ENCODE assay signal across 23 cellular contexts in the genomic region with DNA sequence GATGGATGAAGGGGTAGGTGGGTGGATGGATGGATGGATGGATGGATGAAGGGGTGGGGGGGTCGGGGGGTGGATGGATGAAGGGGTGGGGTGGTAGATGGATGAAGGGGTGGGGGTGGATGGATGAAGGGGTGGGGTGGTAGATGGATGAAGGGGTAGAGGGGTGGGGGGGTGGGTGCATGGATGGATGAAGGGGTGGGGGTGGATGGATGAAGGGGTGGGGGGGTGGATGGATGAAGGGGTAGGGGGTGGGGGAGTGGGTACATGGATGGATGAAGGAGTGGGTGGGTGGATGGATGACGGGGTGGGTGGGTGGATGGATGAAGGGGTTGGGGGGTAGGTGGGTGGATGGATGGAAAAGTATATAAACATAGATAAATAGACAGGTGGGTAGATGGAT.
"Had no signal": no experiment of that assay in that cellular context is flagged by ENCODE, and none has a peak within 500 bp of the region (broad histone marks: within the 10 kb centered on the region; RNA-seq: fewer than 3 reads in every experiment).

No MANE protein-coding gene starts in this region.

- ATAC-seq: left ventricle myocardium superior; lower lobe of right lung; natural killer cell; psoas muscle; stimulated activated memory B cell treated with anti-CD40 and anti-IgM and Interleukin-4, amounts not matched to agents 10 μg/mL and 1 μg/mL and 100 μg/mL, for 72 hours; stimulated activated naive CD8-positive, alpha-beta T cell treated with anti-CD3 and anti-CD28 coated beads, Interleukin-15, Interleukin-2, amounts not matched to agents 100 U/mL and 50 U/mL, for 24 hours had no signal

- DNase-seq: dorsolateral prefrontal cortex; effector memory CD4-positive, alpha-beta T cell; erythroblast; esophagus squamous epithelium; foreskin melanocyte; glutamatergic neuron; immature natural killer cell; left ventricle myocardium superior; lower lobe of right lung; natural killer cell; occipital lobe; ovary; posterior cingulate gyrus; psoas muscle; right cardiac atrium; sigmoid colon; stimulated activated CD4-positive, alpha-beta T cell treated with anti-CD3 and anti-CD28 coated beads, Interleukin-2, amount 100 ng/mL, for 24 hours; stimulated activated CD4-positive, alpha-beta T cell treated with anti-CD3 and anti-CD28 coated beads, Interleukin-4, amount 100 ng/mL, for 24 hours; stimulated activated naive CD8-positive, alpha-beta T cell treated with anti-CD3 and anti-CD28 coated beads, Interleukin-15, Interleukin-2, amounts not matched to agents 100 U/mL and 50 U/mL, for 24 hours; testis; tibial artery had no signal

- H3K27ac Mint-ChIP-seq: stimulated activated memory B cell treated with anti-CD40 and anti-IgM and Interleukin-4, amounts not matched to agents 10 μg/mL and 1 μg/mL and 100 μg/mL, for 72 hours; type B pancreatic cell had no signal

- H3K4me3 Mint-ChIP-seq: immature natural killer cell; natural killer cell; stimulated activated memory B cell treated with anti-CD40 and anti-IgM and Interleukin-4, amounts not matched to agents 10 μg/mL and 1 μg/mL and 100 μg/mL, for 72 hours; type B pancreatic cell had no signal

- H3K36me3 Mint-ChIP-seq: natural killer cell had no signal

- H3K9me3 Mint-ChIP-seq: immature natural killer cell; natural killer cell; stimulated activated memory B cell treated with anti-CD40 and anti-IgM and Interleukin-4, amounts not matched to agents 10 μg/mL and 1 μg/mL and 100 μg/mL, for 72 hours; type B pancreatic cell had no signal

- H3K4me1 Mint-ChIP-seq: stimulated activated memory B cell treated with anti-CD40 and anti-IgM and Interleukin-4, amounts not matched to agents 10 μg/mL and 1 μg/mL and 100 μg/mL, for 72 hours had no signal
